1 cellular context compared by ENCODE assay signal in genomic region chr4:53346392-53346791, GRCh38.
A peak's percentile ranks its signal among the peaks of the same experiment; 100 is the strongest.
TF ChIP-seq lines count a peak whose summit lies in the region.

No MANE protein-coding gene starts in this region.

TF ChIP-seq in HEK293T, 16 proteins besides CTCF, POLR2A, EP300 and RAD21:
- TF ChIP-seq, protein P1, sequence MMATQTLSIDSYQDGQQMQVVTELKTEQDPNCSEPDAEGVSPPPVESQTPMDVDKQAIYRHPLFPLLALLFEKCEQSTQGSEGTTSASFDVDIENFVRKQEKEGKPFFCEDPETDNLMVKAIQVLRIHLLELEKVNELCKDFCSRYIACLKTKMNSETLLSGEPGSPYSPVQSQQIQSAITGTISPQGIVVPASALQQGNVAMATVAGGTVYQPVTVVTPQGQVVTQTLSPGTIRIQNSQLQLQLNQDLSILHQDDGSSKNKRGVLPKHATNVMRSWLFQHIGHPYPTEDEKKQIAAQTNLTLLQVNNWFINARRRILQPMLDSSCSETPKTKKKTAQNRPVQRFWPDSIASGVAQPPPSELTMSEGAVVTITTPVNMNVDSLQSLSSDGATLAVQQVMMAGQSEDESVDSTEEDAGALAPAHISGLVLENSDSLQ (IDR thresholded peaks at IDR 0.05): peak; percentile 47; the same call in 1 of the 2 replicates
TF ChIP-seq in HEK293T: peak in this region for 1; not testable (repeated sequence) for 15.
